Comparison of ENCODE assay signal across 9 cellular contexts in genomic region chr2:230264945-230265344, GRCh38. TPM values are rescaled to one million over a fixed set of nuclear protein-coding genes. Genes with fewer than 3 reads are reported as not detected.
DNase-seq lines count a peak whose midpoint lies in the region; ATAC-seq and TF ChIP-seq lines count a peak whose summit lies in the region.
"Not testable (repeated sequence)": the region's sequence is repeated elsewhere in the genome, so short reads cannot be mapped to it uniquely, and the experiment has no call there.
"Had no signal": no experiment of that assay in that cellular context is flagged by ENCODE, and none has a peak within 500 bp of the region (broad histone marks: within the 10 kb centered on the region; RNA-seq: fewer than 3 reads in every experiment).

No MANE protein-coding gene starts in this region.

- not testable (repeated sequence) for H4K20me1 ChIP-seq in mammary epithelial cell (ENCODE audit: insufficient read depth, low read length); hepatocyte (ENCODE audit: insufficient read depth, poor library complexity, severe bottlenecking)

- H3K79me2 ChIP-seq in mammary epithelial cell (ENCODE audit: insufficient read depth, low read length); hepatocyte: not testable (repeated sequence)

- CTCF ChIA-PET in mammary epithelial cell (lab: Charles Lee; ENCODE audit: low non-redundant PET), result not testable (repeated sequence)

- intact Hi-C loops in mammary epithelial cell (cut with micrococcal nuclease); mucosa of descending colon (cut with DNase I, micrococcal nuclease): not testable (repeated sequence)

- not testable (repeated sequence) for H3K9ac ChIP-seq in NT2/D1 (ENCODE audit: insufficient read length, low read depth); mammary epithelial cell (ENCODE audit: insufficient read depth, low read length)

- H3K27me3 ChIP-seq in NT2/D1 (ENCODE audit: insufficient read depth, insufficient read length); mammary epithelial cell (ENCODE audit: insufficient read depth, low read length); hepatocyte: not testable (repeated sequence)

- not testable (repeated sequence) for H3K4me1 ChIP-seq in NT2/D1 (ENCODE audit: insufficient read depth, insufficient read length); mammary epithelial cell (ENCODE audit: insufficient read depth, low read length); hepatocyte (ENCODE audit: insufficient read depth); mucosa of descending colon (ENCODE audit: low read depth)

- H2AFZ ChIP-seq in mammary epithelial cell (ENCODE audit: low read depth, low read length), result peak overlapping the region; percentile 41
- not testable (repeated sequence) for H2AFZ ChIP-seq in hepatocyte

- peak; percentile 73 for ATAC-seq in mucosa of descending colon
- ATAC-seq in stimulated activated memory B cell treated with anti-CD40 and anti-IgM and Interleukin-4, amounts not matched to agents 10 μg/mL and 1 μg/mL and 100 μg/mL, for 72 hours, result not testable (repeated sequence)

- H3K27me3 Mint-ChIP-seq in T-helper 2 cell treated with Interferon-gamma antibody and Interleukin-4, amounts not matched to agents 5 μg/mL and 100 μg/mL, for 36 hours (ENCODE audit: low read depth); stimulated activated memory B cell treated with anti-CD40 and anti-IgM and Interleukin-4, amounts not matched to agents 10 μg/mL and 1 μg/mL and 100 μg/mL, for 72 hours: not testable (repeated sequence)

- not testable (repeated sequence) for H3K36me3 ChIP-seq in NT2/D1 (ENCODE audit: insufficient read depth, insufficient read length, low read length); mammary epithelial cell (ENCODE audit: insufficient read depth, low read length); hepatocyte (replicated peaks; ENCODE audit: insufficient read depth, low read depth); mucosa of descending colon (ENCODE audit: low read depth)

- in situ Hi-C loops in mammary epithelial cell (cut with MboI; ENCODE audit: low sequenced_read_pairs in 2 of 2), result not testable (repeated sequence)

- not testable (repeated sequence) for H3K9me3 ChIP-seq in NT2/D1 (ENCODE audit: insufficient read depth, low read length); mammary epithelial cell (replicated peaks; ENCODE audit: insufficient read depth, low read length); hepatocyte (ENCODE audit: low read depth); mucosa of descending colon

- not testable (repeated sequence) for BruUV-seq in mammary epithelial cell (replicated peaks; lab: Mats Ljungman, UMichigan)

- H3K9me3 Mint-ChIP-seq in T-helper 2 cell treated with Interferon-gamma antibody and Interleukin-4, amounts not matched to agents 5 μg/mL and 100 μg/mL, for 36 hours, result peaks cover 20% of the 10 kb centered on the region
- peaks cover 16% of the 10 kb centered on the region for H3K9me3 Mint-ChIP-seq in stimulated activated memory B cell treated with anti-CD40 and anti-IgM and Interleukin-4, amounts not matched to agents 10 μg/mL and 1 μg/mL and 100 μg/mL, for 72 hours

- DNase-seq in ELF-1 (ENCODE audit: low read depth, low spot score) (peak; percentile 65), NCI-H2029 (lab: John Stamatoyannopoulos, UW) (peak; percentile 1), NT2/D1 (ENCODE audit: low read depth, low spot score) (peak; percentile 36), mammary epithelial cell (peak; percentile 20), hepatocyte (ENCODE audit: low spot score) (peak; percentile 62), mucosa of descending colon (peak in 2 of 3 donors; percentile 41 to 53)
- not testable (repeated sequence) for DNase-seq in T-helper 2 cell treated with Interferon-gamma antibody and Interleukin-4, amounts not matched to agents 5 μg/mL and 100 μg/mL, for 36 hours (ENCODE audit: low spot score)

- H3K36me3 Mint-ChIP-seq in T-helper 2 cell treated with Interferon-gamma antibody and Interleukin-4, amounts not matched to agents 5 μg/mL and 100 μg/mL, for 36 hours (ENCODE audit: low read depth), result peaks cover 77% of the 10 kb centered on the region
- H3K36me3 Mint-ChIP-seq in stimulated activated memory B cell treated with anti-CD40 and anti-IgM and Interleukin-4, amounts not matched to agents 10 μg/mL and 1 μg/mL and 100 μg/mL, for 72 hours, result peaks cover 72% of the 10 kb centered on the region

- H3K9me2 ChIP-seq in hepatocyte (replicated peaks; ENCODE audit: insufficient read depth), result not testable (repeated sequence)

- peak overlapping the region; percentile 4 for H3K27ac Mint-ChIP-seq in T-helper 2 cell treated with Interferon-gamma antibody and Interleukin-4, amounts not matched to agents 5 μg/mL and 100 μg/mL, for 36 hours
- peak overlapping the region; percentile 87 for H3K27ac Mint-ChIP-seq in stimulated activated memory B cell treated with anti-CD40 and anti-IgM and Interleukin-4, amounts not matched to agents 10 μg/mL and 1 μg/mL and 100 μg/mL, for 72 hours

- WGBS in mammary epithelial cell (ENCODE audit: low coverage, missing lambda C conversion rate), result 29% methylated on average over 3 of the region's 4 CpGs
- WGBS in hepatocyte (ENCODE audit: low lambda C conversion rate, missing lambda C conversion rate), result 59% methylated on average over 4 of the region's 4 CpGs

- not testable (repeated sequence) for H3K4me2 ChIP-seq in mammary epithelial cell (ENCODE audit: insufficient read depth, low read depth, low read length); hepatocyte

- not testable (repeated sequence) for TF ChIP-seq CTCF in mammary epithelial cell (conservative IDR thresholded peaks at IDR 0.05 in 1 of 2, IDR thresholded peaks at IDR 0.05 in 1 of 2; ENCODE audit: extremely low read depth in 1 of 2, insufficient read depth in 1 of 2, low read depth in 1 of 2, low read length in 2 of 2); hepatocyte (IDR thresholded peaks at IDR 0.05; ENCODE audit: poor library complexity); mucosa of descending colon (IDR thresholded peaks at IDR 0.05)

- peaks cover 75% of the 10 kb centered on the region for H3K4me1 Mint-ChIP-seq in T-helper 2 cell treated with Interferon-gamma antibody and Interleukin-4, amounts not matched to agents 5 μg/mL and 100 μg/mL, for 36 hours (ENCODE audit: low read depth)
- peaks cover 100% of the 10 kb centered on the region for H3K4me1 Mint-ChIP-seq in stimulated activated memory B cell treated with anti-CD40 and anti-IgM and Interleukin-4, amounts not matched to agents 10 μg/mL and 1 μg/mL and 100 μg/mL, for 72 hours

- H3K4me3 Mint-ChIP-seq in T-helper 2 cell treated with Interferon-gamma antibody and Interleukin-4, amounts not matched to agents 5 μg/mL and 100 μg/mL, for 36 hours; stimulated activated memory B cell treated with anti-CD40 and anti-IgM and Interleukin-4, amounts not matched to agents 10 μg/mL and 1 μg/mL and 100 μg/mL, for 72 hours: not testable (repeated sequence)

- dilution Hi-C loops in mammary epithelial cell (cut with HindIII; ENCODE audit: low sequenced_read_pairs), result not testable (repeated sequence)

- H3K27ac ChIP-seq in mammary epithelial cell (ENCODE audit: insufficient read depth, low read depth, low read length); hepatocyte: not testable (repeated sequence)

- not testable (repeated sequence) for H3K4me3 ChIP-seq in NT2/D1 (ENCODE audit: insufficient read length, low read depth); mammary epithelial cell (replicated peaks in 1 of 3; ENCODE audit: insufficient read depth in 1 of 3, low read depth in 2 of 3, low read length in 3 of 3); hepatocyte; mucosa of descending colon

RNA-seq across cellular contexts. Expression of gene SP140, which starts 39.4 kb away (rescaled TPM):
- total RNA-seq in mammary epithelial cell (1 to 10 TPM in 1 of 2 donors, not detected in 1; 1.9 TPM), hepatocyte (0.08 and 0.53 TPM in 2 replicates), mucosa of descending colon (1 to 10 TPM; 3.1 to 4.9 (median 3.7) TPM)
- polyA plus RNA-seq in mammary epithelial cell (0.66 TPM), hepatocyte (0.40 and 0.51 TPM in 2 replicates)
- not detected for polyA minus RNA-seq in mammary epithelial cell
- total RNA-seq: SK-MEL-5 had no signal

RNA-seq across cellular contexts. Expression of gene SP110, which starts 45.2 kb away (rescaled TPM):
- total RNA-seq in mammary epithelial cell (10 to 100 TPM; 11.2 to 12.9 TPM), hepatocyte (5.1 and 15.9 TPM in 2 replicates), mucosa of descending colon (10 to 100 TPM; 17.4 to 23.0 (median 22.9) TPM)
- polyA plus RNA-seq in mammary epithelial cell (11.2 TPM), hepatocyte (10.9 and 14.5 TPM in 2 replicates)
- polyA minus RNA-seq in mammary epithelial cell, result 27.5 TPM
